Comparison of ENCODE assay signal across 13 cellular contexts in genomic region chr3:115663414-115663813, GRCh38. TPM values are rescaled to one million over a fixed set of nuclear protein-coding genes. Genes with fewer than 3 reads are reported as not detected.
DNase-seq lines count a peak whose midpoint lies in the region; ATAC-seq lines count a peak whose summit lies in the region.
"Had no signal": no experiment of that assay in that cellular context is flagged by ENCODE, and none has a peak within 500 bp of the region (broad histone marks: within the 10 kb centered on the region; RNA-seq: fewer than 3 reads in every experiment).

No MANE protein-coding gene starts in this region.

- H3K9me3 Mint-ChIP-seq in activated naive CD4-positive, alpha-beta T cell treated with anti-CD3 and anti-CD28 coated beads, Interleukin-2, amount 50 U/mL, for 24 hours: no peaks in the 10 kb centered on the region
- H3K9me3 Mint-ChIP-seq in activated naive CD4-positive, alpha-beta T cell treated with anti-CD3 and anti-CD28 coated beads, Interleukin-2, amount 10 ng/mL, durations not matched to agents 7 days and 5 days: no peaks in the 10 kb centered on the region
- H3K9me3 Mint-ChIP-seq: CD4-positive, alpha-beta memory T cell had no signal

- H3K27me3 Mint-ChIP-seq in activated naive CD4-positive, alpha-beta T cell treated with anti-CD3 and anti-CD28 coated beads, Interleukin-2, amount 50 U/mL, for 24 hours: no peaks in the 10 kb centered on the region
- H3K27me3 Mint-ChIP-seq in activated naive CD4-positive, alpha-beta T cell treated with anti-CD3 and anti-CD28 coated beads, Interleukin-2, amount 10 ng/mL, durations not matched to agents 7 days and 5 days: peaks cover 7% of the 10 kb centered on the region
- no peaks in the 10 kb centered on the region for H3K27me3 Mint-ChIP-seq in T-helper 17 cell
- H3K27me3 Mint-ChIP-seq: B cell; CD4-positive, alpha-beta memory T cell had no signal

- DNase-seq in activated naive CD4-positive, alpha-beta T cell treated with anti-CD3 and anti-CD28 coated beads, Interleukin-2, amount 10 ng/mL, durations not matched to agents 7 days and 5 days: no peak
- no peak for DNase-seq in T-helper 17 cell
- peak; percentile 26 for DNase-seq in kidney tubule cell (ENCODE audit: low spot score)
- DNase-seq in DMS 273 treated with DMSO at 0.1 percent for 48 hours (lab: John Stamatoyannopoulos, UW): no peak
- no peak for DNase-seq in iPS-NIHi7 (ENCODE audit: extremely low spot score)
- DNase-seq: C1 segment of cervical spinal cord; CD4-positive, alpha-beta memory T cell; DMS153; GF-D8 had no signal

- H3K4me1 Mint-ChIP-seq in activated naive CD4-positive, alpha-beta T cell treated with anti-CD3 and anti-CD28 coated beads, Interleukin-2, amount 50 U/mL, for 24 hours: peaks cover 23% of the 10 kb centered on the region
- peaks cover 9% of the 10 kb centered on the region for H3K4me1 Mint-ChIP-seq in activated naive CD4-positive, alpha-beta T cell treated with anti-CD3 and anti-CD28 coated beads, Interleukin-2, amount 10 ng/mL, durations not matched to agents 7 days and 5 days
- H3K4me1 Mint-ChIP-seq in T-helper 17 cell: peaks cover 23% of the 10 kb centered on the region

- no peaks in the 10 kb centered on the region for H3K9me3 ChIP-seq in T-helper 17 cell (ENCODE audit: control insufficient read depth, low read length, poor library complexity, severe bottlenecking)
- H3K9me3 ChIP-seq: HAP-1 had no signal

- no peaks in the 10 kb centered on the region for H3K36me3 Mint-ChIP-seq in activated naive CD4-positive, alpha-beta T cell treated with anti-CD3 and anti-CD28 coated beads, Interleukin-2, amount 50 U/mL, for 24 hours
- H3K36me3 Mint-ChIP-seq in activated naive CD4-positive, alpha-beta T cell treated with anti-CD3 and anti-CD28 coated beads, Interleukin-2, amount 10 ng/mL, durations not matched to agents 7 days and 5 days: no peaks in the 10 kb centered on the region
- no peaks in the 10 kb centered on the region for H3K36me3 Mint-ChIP-seq in T-helper 17 cell (ENCODE audit: low read depth)
- H3K36me3 Mint-ChIP-seq: CD4-positive, alpha-beta memory T cell had no signal

- CTCF ChIA-PET in activated naive CD4-positive, alpha-beta T cell treated with anti-CD3 and anti-CD28 coated beads, Interleukin-2, amount 10 ng/mL, durations not matched to agents 7 days and 5 days (lab: Charles Lee): no interaction called here

- ATAC-seq in T-helper 17 cell: no peak
- ATAC-seq in HG03442 (IDR thresholded peaks at IDR 0.05; ENCODE audit: unreplicated experiment): no peak

- H3K27ac Mint-ChIP-seq in activated naive CD4-positive, alpha-beta T cell treated with anti-CD3 and anti-CD28 coated beads, Interleukin-2, amount 50 U/mL, for 24 hours: peak overlapping the region; percentile 48
- H3K27ac Mint-ChIP-seq in activated naive CD4-positive, alpha-beta T cell treated with anti-CD3 and anti-CD28 coated beads, Interleukin-2, amount 10 ng/mL, durations not matched to agents 7 days and 5 days: no peak overlapping the region
- peak overlapping the region; percentile 32 for H3K27ac Mint-ChIP-seq in T-helper 17 cell
- H3K27ac Mint-ChIP-seq: B cell; CD4-positive, alpha-beta memory T cell had no signal

- H3K4me3 Mint-ChIP-seq in activated naive CD4-positive, alpha-beta T cell treated with anti-CD3 and anti-CD28 coated beads, Interleukin-2, amount 50 U/mL, for 24 hours: no peak overlapping the region
- no peak overlapping the region for H3K4me3 Mint-ChIP-seq in activated naive CD4-positive, alpha-beta T cell treated with anti-CD3 and anti-CD28 coated beads, Interleukin-2, amount 10 ng/mL, durations not matched to agents 7 days and 5 days
- H3K4me3 Mint-ChIP-seq in T-helper 17 cell: no peak overlapping the region
- H3K4me3 Mint-ChIP-seq: B cell; CD4-positive, alpha-beta memory T cell had no signal

RNA-seq across cellular contexts. Expression of gene GAP43, which starts 40.1 kb away (rescaled TPM):
- total RNA-seq in T-helper 17 cell: not detected
- total RNA-seq: B cell; CD4-positive, alpha-beta memory T cell had no signal
